ENCODE assay signal across 15 cellular contexts in the genomic region with DNA sequence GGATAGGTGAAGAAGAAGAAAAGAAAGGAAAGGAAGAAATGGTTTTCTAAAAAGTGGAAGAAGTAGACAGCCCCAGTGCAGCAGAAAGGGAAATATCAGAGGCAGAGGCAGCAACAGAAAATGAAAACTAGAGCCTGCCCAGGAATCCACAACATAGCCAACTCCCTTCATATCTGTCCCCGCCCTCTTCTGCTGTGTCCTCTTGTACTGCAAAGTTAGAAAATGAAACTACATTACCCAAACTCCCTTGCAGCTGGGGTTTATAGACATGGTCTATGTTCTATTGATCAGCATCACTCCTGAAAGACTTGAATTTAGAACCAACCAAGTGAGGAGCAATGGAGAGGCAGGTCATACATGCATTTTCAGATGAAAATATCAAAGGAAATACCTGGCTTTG.
DNase-seq lines count a peak whose midpoint lies in the region; ATAC-seq and TF ChIP-seq lines count a peak whose summit lies in the region.
"Had no signal": no experiment of that assay in that cellular context is flagged by ENCODE, and none has a peak within 500 bp of the region (broad histone marks: within the 10 kb centered on the region; RNA-seq: fewer than 3 reads in every experiment).

No MANE protein-coding gene starts in this region.

- H3K36me3 ChIP-seq in lower lobe of right lung (no peaks in the 10 kb centered on the region), breast epithelium (no peaks in the 10 kb centered on the region), esophagus squamous epithelium (no peaks in the 10 kb centered on the region)
- H3K36me3 ChIP-seq: BLaER1 treated with 17β-estradiol and CSF1 and Interleukin-3, amounts not matched to agents 10 nM and 100 nM had no signal

- DNase-seq in GM10248 (ENCODE audit: extremely low spot score) (peak; percentile 39), SW480 (ENCODE audit: low spot score) (peak; percentile 17), lower lobe of right lung (no peak), breast epithelium (ENCODE audit: low spot score in 2 of 2) (no peak), esophagus squamous epithelium (lab: John Stamatoyannopoulos, UW) (no peak)
- no peak for DNase-seq in effector CD8-positive, alpha-beta T cell (lab: John Stamatoyannopoulos, UW)
- DNase-seq: activated CD8-positive, alpha-beta memory T cell treated with anti-CD3 and anti-CD28 coated beads, Interleukin-2, amount 10 ng/mL, durations not matched to agents 7 days and 5 days; amniotic stem cell; endodermal cell; midbrain; NCI-H2107 had no signal

- H3K27me3 ChIP-seq in lower lobe of right lung (ENCODE audit: low read depth) (no peaks in the 10 kb centered on the region), breast epithelium (no peaks in the 10 kb centered on the region), esophagus squamous epithelium (no peaks in the 10 kb centered on the region)
- H3K27me3 ChIP-seq: BLaER1 treated with 17β-estradiol and CSF1 and Interleukin-3, amounts not matched to agents 10 nM and 100 nM had no signal

- WGBS in esophagus squamous epithelium, 2 donors, result 18 to 20% methylated on average over 1 of the region's 1 CpG

- CTCF ChIA-PET in GM10248 (lab: Yijun Ruan, JAX), result interaction anchor here (1.0 to 5.7 kb wide), 3 partner anchors 12 to 143 kb away, joined by 3 to 27 read pairs (median 3); no protein-coding TSS in a partner anchor

- H3K9me3 ChIP-seq in lower lobe of right lung (no peaks in the 10 kb centered on the region), breast epithelium (no peaks in the 10 kb centered on the region), esophagus squamous epithelium (no peaks in the 10 kb centered on the region)
- H3K9me3 ChIP-seq: BLaER1 treated with 17β-estradiol and CSF1 and Interleukin-3, amounts not matched to agents 10 nM and 100 nM had no signal

- no peak for TF ChIP-seq POLR2A in breast epithelium (IDR thresholded peaks at IDR 0.05)
- no peak for TF ChIP-seq POLR2A in esophagus squamous epithelium (IDR thresholded peaks at IDR 0.05)

- H3K4me1 ChIP-seq in lower lobe of right lung (peaks cover 5% of the 10 kb centered on the region), breast epithelium (no peaks in the 10 kb centered on the region), esophagus squamous epithelium (no peaks in the 10 kb centered on the region)

- intact Hi-C loops in lower lobe of right lung (cut with DNase I) (no loop called here), breast epithelium (cut with DNase I; ENCODE audit: low total_unique reads) (no loop called here), esophagus squamous epithelium (cut with DNase I) (no loop called here)

- POLR2A ChIA-PET in GM10248 (lab: Yijun Ruan, JAX), result no interaction called here

- TF ChIP-seq CTCF in GM10248 (IDR thresholded peaks at IDR 0.05; ENCODE audit: control extremely low read depth, extremely low read depth, low read depth, missing control alignments), result no peak
- no peak for TF ChIP-seq CTCF in lower lobe of right lung (IDR thresholded peaks at IDR 0.05)
- no peak for TF ChIP-seq CTCF in breast epithelium (IDR thresholded peaks at IDR 0.05)
- TF ChIP-seq CTCF in esophagus squamous epithelium (IDR thresholded peaks at IDR 0.05), result no peak

- ATAC-seq in HG02763 (IDR thresholded peaks at IDR 0.05; ENCODE audit: unreplicated experiment) (peak; percentile 68), lower lobe of right lung (peak; percentile 62 to 75), HG03045 (IDR thresholded peaks at IDR 0.05; ENCODE audit: unreplicated experiment) (no peak)
- ATAC-seq: activated CD8-positive, alpha-beta memory T cell treated with anti-CD3 and anti-CD28 coated beads, Interleukin-2, amount 10 ng/mL, durations not matched to agents 7 days and 5 days had no signal

- H3K4me3 ChIP-seq in lower lobe of right lung (no peak overlapping the region), breast epithelium (no peak overlapping the region), esophagus squamous epithelium (no peak overlapping the region)
- H3K4me3 ChIP-seq: BLaER1 treated with 17β-estradiol and CSF1 and Interleukin-3, amounts not matched to agents 10 nM and 100 nM; PC-9 had no signal

- no peak overlapping the region for H3K27ac ChIP-seq in lower lobe of right lung
- no peak overlapping the region for H3K27ac ChIP-seq in breast epithelium
- no peak overlapping the region for H3K27ac ChIP-seq in esophagus squamous epithelium
- H3K27ac ChIP-seq: BLaER1 treated with 17β-estradiol and CSF1 and Interleukin-3, amounts not matched to agents 10 nM and 100 nM; PC-9 had no signal

Comparison
In these comparisons a context has a peak if more than half of its experiments do, and no peak if none do; other contexts are left out.
1. DNase-seq: peak in GM10248 (single experiment) and SW480 (single experiment); none in lower lobe of right lung (single experiment), effector CD8-positive, alpha-beta T cell (single experiment), breast epithelium (0 of 2) and esophagus squamous epithelium (single experiment).